Comparison of ENCODE assay signal across 1 cellular context in the genomic region with DNA sequence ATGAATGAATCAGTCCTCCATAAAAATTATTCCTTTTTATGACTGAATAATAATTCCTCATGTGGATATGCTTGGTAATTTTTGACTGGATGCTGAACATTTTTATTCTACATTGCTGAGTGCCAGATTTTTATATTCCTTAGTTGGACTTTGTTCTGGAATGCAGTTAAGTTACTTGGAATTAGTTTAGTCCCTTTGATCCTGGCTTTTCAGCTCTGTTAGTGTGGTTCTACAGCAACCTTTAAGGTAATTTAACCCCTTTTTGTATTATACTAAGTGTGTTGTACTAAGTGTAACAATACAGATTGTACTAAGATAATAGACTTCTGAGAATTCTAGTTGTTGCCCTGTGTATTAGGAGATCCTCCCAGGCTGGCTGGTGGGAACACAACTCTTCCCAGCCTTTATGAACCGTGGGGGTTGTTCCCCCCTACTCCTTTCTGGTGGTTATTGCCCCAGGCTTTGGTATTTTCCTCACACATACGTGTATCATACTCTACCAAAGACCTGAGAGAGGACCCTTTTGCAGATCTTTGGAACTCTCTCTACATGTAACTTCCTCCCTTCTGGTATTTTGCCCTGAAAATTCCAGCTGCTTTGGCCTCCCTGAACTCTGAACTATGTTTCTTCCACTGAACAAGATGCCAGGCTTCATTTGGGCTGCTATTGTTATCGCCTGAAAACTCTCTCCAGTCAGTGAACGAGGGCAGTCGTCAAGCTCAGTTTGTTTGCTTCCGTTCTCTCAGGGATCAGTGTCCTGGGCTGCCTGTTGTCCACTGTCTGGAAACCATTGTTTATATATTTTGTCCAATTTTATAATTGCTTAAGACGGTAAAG.
A peak's percentile ranks its signal among the peaks of the same experiment; 100 is the strongest.
TF ChIP-seq lines count a peak whose summit lies in the region.

No MANE protein-coding gene starts in this region.

TF ChIP-seq in HepG2, 621 proteins besides CTCF, POLR2A, EP300 and RAD21 (continued from another document and continues in another):
- no peak for TF ChIP-seq ZBTB4 (CRISPR knock-in tag; IDR thresholded peaks at IDR 0.05; ENCODE audit: borderline replicate concordance)
- TF ChIP-seq ZSCAN31 (CRISPR knock-in tag; IDR thresholded peaks at IDR 0.05; ENCODE audit: low read depth), result no peak
- TF ChIP-seq SYNCRIP (IDR thresholded peaks at IDR 0.05; ENCODE audit: insufficient read depth, low read depth, low read length), result no peak
- TF ChIP-seq ZKSCAN1 (IDR thresholded peaks at IDR 0.05; ENCODE audit: low read length), result no peak
- no peak for TF ChIP-seq MXD1 (CRISPR knock-in tag; IDR thresholded peaks at IDR 0.05)
- no peak for TF ChIP-seq TARDBP (CRISPR knock-in tag; IDR thresholded peaks at IDR 0.05)
- no peak for TF ChIP-seq SRSF4 (IDR thresholded peaks at IDR 0.05; ENCODE audit: low read depth, low read length, poor library complexity, severe bottlenecking)
- TF ChIP-seq CEBPB (IDR thresholded peaks at IDR 0.05; ENCODE audit: borderline replicate concordance, low read depth, low read length), result no peak
- no peak for TF ChIP-seq ZNF879 (CRISPR knock-in tag; IDR thresholded peaks at IDR 0.05)
- no peak for TF ChIP-seq TBL1XR1 (IDR thresholded peaks at IDR 0.05; ENCODE audit: borderline replicate concordance, low read length, partially characterized antibody)
- TF ChIP-seq FOXK2 (IDR thresholded peaks at IDR 0.05), result no peak
- TF ChIP-seq ZNF639 (CRISPR knock-in tag; conservative IDR thresholded peaks at IDR 0.05), result no peak
- no peak for TF ChIP-seq BCL3 (CRISPR knock-in tag; IDR thresholded peaks at IDR 0.05)
- TF ChIP-seq, protein P1, sequence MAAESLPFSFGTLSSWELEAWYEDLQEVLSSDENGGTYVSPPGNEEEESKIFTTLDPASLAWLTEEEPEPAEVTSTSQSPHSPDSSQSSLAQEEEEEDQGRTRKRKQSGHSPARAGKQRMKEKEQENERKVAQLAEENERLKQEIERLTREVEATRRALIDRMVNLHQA (CRISPR knock-in tag; IDR thresholded peaks at IDR 0.05), result no peak
- no peak for TF ChIP-seq ZNF550 (CRISPR knock-in tag; IDR thresholded peaks at IDR 0.05; ENCODE audit: borderline replicate concordance)
- no peak for TF ChIP-seq ZNF276 (CRISPR knock-in tag; IDR thresholded peaks at IDR 0.05; ENCODE audit: low read depth)
- no peak for TF ChIP-seq RARG (CRISPR knock-in tag; IDR thresholded peaks at IDR 0.05; ENCODE audit: low read depth)
- no peak for TF ChIP-seq MAF1 (CRISPR knock-in tag; IDR thresholded peaks at IDR 0.05; ENCODE audit: borderline replicate concordance)
- TF ChIP-seq, protein P2, sequence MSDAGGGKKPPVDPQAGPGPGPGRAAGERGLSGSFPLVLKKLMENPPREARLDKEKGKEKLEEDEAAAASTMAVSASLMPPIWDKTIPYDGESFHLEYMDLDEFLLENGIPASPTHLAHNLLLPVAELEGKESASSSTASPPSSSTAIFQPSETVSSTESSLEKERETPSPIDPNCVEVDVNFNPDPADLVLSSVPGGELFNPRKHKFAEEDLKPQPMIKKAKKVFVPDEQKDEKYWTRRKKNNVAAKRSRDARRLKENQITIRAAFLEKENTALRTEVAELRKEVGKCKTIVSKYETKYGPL (CRISPR knock-in tag; IDR thresholded peaks at IDR 0.05), result no peak
- no peak for TF ChIP-seq ARNTL (CRISPR knock-in tag; IDR thresholded peaks at IDR 0.05)
- no peak for TF ChIP-seq THYN1 (CRISPR knock-in tag; IDR thresholded peaks at IDR 0.05; ENCODE audit: borderline replicate concordance, low read depth)
- no peak for TF ChIP-seq CREB1 (IDR thresholded peaks at IDR 0.05)
- TF ChIP-seq CREB1 (CRISPR knock-in tag; IDR thresholded peaks at IDR 0.05), result no peak
- TF ChIP-seq ZBTB1 (CRISPR knock-in tag; IDR thresholded peaks at IDR 0.05; ENCODE audit: borderline replicate concordance), result no peak
- no peak for TF ChIP-seq DNMT1 (CRISPR knock-in tag; IDR thresholded peaks at IDR 0.05)
- no peak for TF ChIP-seq TBX2 (CRISPR knock-in tag; IDR thresholded peaks at IDR 0.05; ENCODE audit: borderline replicate concordance)
- TF ChIP-seq MLLT10 (CRISPR knock-in tag; IDR thresholded peaks at IDR 0.05), result no peak
- TF ChIP-seq BORCS8-MEF2B (CRISPR knock-in tag; IDR thresholded peaks at IDR 0.05), result no peak
- 0 out of 2 replicates have a peak, but pooled peaks have one; percentile 3 for TF ChIP-seq MIER3 (CRISPR knock-in tag; IDR thresholded peaks at IDR 0.05; ENCODE audit: borderline replicate concordance)
- TF ChIP-seq ATF7 (IDR thresholded peaks at IDR 0.05), result no peak
- no peak for TF ChIP-seq ATF7 (CRISPR knock-in tag; IDR thresholded peaks at IDR 0.05)
- no peak for TF ChIP-seq ZNF264 (CRISPR knock-in tag; IDR thresholded peaks at IDR 0.05)
- TF ChIP-seq SRF (IDR thresholded peaks at IDR 0.05; ENCODE audit: low read depth, low read length), result no peak
- TF ChIP-seq SP140L (CRISPR knock-in tag; IDR thresholded peaks at IDR 0.05; ENCODE audit: borderline replicate concordance), result no peak
- TF ChIP-seq ZNF10 (CRISPR knock-in tag; IDR thresholded peaks at IDR 0.05; ENCODE audit: borderline replicate concordance, low read depth), result no peak
- no peak for TF ChIP-seq NAIF1 (CRISPR knock-in tag; IDR thresholded peaks at IDR 0.05; ENCODE audit: borderline replicate concordance)
- TF ChIP-seq ZNF124 (CRISPR knock-in tag; IDR thresholded peaks at IDR 0.05), result no peak
- TF ChIP-seq, protein P3, sequence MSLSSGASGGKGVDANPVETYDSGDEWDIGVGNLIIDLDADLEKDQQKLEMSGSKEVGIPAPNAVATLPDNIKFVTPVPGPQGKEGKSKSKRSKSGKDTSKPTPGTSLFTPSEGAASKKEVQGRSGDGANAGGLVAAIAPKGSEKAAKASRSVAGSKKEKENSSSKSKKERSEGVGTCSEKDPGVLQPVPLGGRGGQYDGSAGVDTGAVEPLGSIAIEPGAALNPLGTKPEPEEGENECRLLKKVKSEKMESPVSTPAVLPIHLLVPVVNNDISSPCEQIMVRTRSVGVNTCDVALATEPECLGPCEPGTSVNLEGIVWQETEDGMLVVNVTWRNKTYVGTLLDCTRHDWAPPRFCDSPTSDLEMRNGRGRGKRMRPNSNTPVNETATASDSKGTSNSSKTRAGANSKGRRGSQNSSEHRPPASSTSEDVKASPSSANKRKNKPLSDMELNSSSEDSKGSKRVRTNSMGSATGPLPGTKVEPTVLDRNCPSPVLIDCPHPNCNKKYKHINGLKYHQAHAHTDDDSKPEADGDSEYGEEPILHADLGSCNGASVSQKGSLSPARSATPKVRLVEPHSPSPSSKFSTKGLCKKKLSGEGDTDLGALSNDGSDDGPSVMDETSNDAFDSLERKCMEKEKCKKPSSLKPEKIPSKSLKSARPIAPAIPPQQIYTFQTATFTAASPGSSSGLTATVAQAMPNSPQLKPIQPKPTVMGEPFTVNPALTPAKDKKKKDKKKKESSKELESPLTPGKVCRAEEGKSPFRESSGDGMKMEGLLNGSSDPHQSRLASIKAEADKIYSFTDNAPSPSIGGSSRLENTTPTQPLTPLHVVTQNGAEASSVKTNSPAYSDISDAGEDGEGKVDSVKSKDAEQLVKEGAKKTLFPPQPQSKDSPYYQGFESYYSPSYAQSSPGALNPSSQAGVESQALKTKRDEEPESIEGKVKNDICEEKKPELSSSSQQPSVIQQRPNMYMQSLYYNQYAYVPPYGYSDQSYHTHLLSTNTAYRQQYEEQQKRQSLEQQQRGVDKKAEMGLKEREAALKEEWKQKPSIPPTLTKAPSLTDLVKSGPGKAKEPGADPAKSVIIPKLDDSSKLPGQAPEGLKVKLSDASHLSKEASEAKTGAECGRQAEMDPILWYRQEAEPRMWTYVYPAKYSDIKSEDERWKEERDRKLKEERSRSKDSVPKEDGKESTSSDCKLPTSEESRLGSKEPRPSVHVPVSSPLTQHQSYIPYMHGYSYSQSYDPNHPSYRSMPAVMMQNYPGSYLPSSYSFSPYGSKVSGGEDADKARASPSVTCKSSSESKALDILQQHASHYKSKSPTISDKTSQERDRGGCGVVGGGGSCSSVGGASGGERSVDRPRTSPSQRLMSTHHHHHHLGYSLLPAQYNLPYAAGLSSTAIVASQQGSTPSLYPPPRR (CRISPR knock-in tag; IDR thresholded peaks at IDR 0.05; ENCODE audit: borderline replicate concordance), result no peak
- no peak for TF ChIP-seq ELF1 (CRISPR knock-in tag; IDR thresholded peaks at IDR 0.05)
- peak; percentile 58; the same call in 1 of the 2 replicates for TF ChIP-seq SALL1 (CRISPR knock-in tag; IDR thresholded peaks at IDR 0.05)
- 0 out of 2 replicates have a peak, but pooled peaks have one; percentile 19 for TF ChIP-seq SIX1 (CRISPR knock-in tag; IDR thresholded peaks at IDR 0.05; ENCODE audit: borderline replicate concordance)
- TF ChIP-seq CCAR2 (optimal IDR thresholded peaks at IDR 0.05; ENCODE audit: low read depth, low read length), result no peak
- no peak for TF ChIP-seq ZNF660 (CRISPR knock-in tag; IDR thresholded peaks at IDR 0.05; ENCODE audit: borderline replicate concordance, low read depth)
- peak; percentile 60; the same call in 1 of the 2 replicates for TF ChIP-seq ETV5 (CRISPR knock-in tag; IDR thresholded peaks at IDR 0.05; ENCODE audit: borderline replicate concordance)
- TF ChIP-seq ZNF770 (CRISPR knock-in tag; IDR thresholded peaks at IDR 0.05), result no peak
- TF ChIP-seq MTF2 (CRISPR knock-in tag; IDR thresholded peaks at IDR 0.05; ENCODE audit: borderline replicate concordance), result no peak
